ENCODE assay signal across 2 cellular contexts in the genomic region with DNA sequence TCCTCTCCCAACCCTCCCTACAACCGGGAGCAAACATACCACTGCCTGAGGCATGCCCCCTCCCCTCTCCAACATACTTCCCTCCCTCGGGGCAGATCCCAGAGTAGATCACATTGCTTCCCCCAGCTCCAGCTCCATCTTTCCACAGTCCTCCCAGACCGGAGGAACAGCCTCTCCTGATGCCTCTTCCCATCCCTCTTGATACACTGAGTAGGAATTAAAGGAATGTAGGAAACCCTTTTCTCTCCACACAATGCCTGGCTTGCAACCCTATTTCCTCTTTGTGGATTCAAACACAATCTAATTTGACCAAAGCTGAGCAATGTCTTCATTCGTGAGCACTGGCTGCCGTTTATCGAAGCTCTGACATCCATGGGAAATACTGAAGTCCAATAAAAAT.
TF ChIP-seq lines count a peak whose summit lies in the region.

No MANE protein-coding gene starts in this region.

TF ChIP-seq in A549, 52 proteins besides CTCF, POLR2A, EP300 and RAD21:
- TF ChIP-seq CBX8 (IDR thresholded peaks at IDR 0.05) (no peak), KDM5A (IDR thresholded peaks at IDR 0.05) (no peak), ESRRA (IDR thresholded peaks at IDR 0.05; ENCODE audit: borderline replicate concordance, low read length) (no peak), HOXB5 (CRISPR knock-in tag; IDR thresholded peaks at IDR 0.05) (no peak), POLR2AphosphoS2 (conservative IDR thresholded peaks at IDR 0.05; ENCODE audit: low read length) (no peak), MAFK (IDR thresholded peaks at IDR 0.05; ENCODE audit: partially characterized antibody) (no peak), NPAS2 (CRISPR knock-in tag; IDR thresholded peaks at IDR 0.05; ENCODE audit: borderline replicate concordance) (no peak), MYC (IDR thresholded peaks at IDR 0.05; ENCODE audit: borderline replicate concordance, low read length) (no peak), MAZ (IDR thresholded peaks at IDR 0.05; ENCODE audit: borderline replicate concordance, low read depth, low read length) (no peak), ZSCAN20 (CRISPR knock-in tag; IDR thresholded peaks at IDR 0.05) (no peak), SREBF2 (IDR thresholded peaks at IDR 0.05) (no peak), GATA3 (IDR thresholded peaks at IDR 0.05; ENCODE audit: borderline replicate concordance) (no peak), RNF2 (IDR thresholded peaks at IDR 0.05; ENCODE audit: borderline replicate concordance, low read depth) (no peak), ZC3H11A (IDR thresholded peaks at IDR 0.05) (no peak), RARB (CRISPR knock-in tag; IDR thresholded peaks at IDR 0.05) (no peak), BHLHE40 (IDR thresholded peaks at IDR 0.05; ENCODE audit: low read depth, low read length) (no peak)
- TF ChIP-seq, protein P1, sequence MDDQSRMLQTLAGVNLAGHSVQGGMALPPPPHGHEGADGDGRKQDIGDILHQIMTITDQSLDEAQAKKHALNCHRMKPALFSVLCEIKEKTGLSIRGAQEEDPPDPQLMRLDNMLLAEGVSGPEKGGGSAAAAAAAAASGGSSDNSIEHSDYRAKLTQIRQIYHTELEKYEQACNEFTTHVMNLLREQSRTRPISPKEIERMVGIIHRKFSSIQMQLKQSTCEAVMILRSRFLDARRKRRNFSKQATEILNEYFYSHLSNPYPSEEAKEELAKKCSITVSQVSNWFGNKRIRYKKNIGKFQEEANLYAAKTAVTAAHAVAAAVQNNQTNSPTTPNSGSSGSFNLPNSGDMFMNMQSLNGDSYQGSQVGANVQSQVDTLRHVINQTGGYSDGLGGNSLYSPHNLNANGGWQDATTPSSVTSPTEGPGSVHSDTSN (IDR thresholded peaks at IDR 0.05): no peak
- TF ChIP-seq, protein P2, sequence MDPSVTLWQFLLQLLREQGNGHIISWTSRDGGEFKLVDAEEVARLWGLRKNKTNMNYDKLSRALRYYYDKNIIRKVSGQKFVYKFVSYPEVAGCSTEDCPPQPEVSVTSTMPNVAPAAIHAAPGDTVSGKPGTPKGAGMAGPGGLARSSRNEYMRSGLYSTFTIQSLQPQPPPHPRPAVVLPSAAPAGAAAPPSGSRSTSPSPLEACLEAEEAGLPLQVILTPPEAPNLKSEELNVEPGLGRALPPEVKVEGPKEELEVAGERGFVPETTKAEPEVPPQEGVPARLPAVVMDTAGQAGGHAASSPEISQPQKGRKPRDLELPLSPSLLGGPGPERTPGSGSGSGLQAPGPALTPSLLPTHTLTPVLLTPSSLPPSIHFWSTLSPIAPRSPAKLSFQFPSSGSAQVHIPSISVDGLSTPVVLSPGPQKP (IDR thresholded peaks at IDR 0.05; ENCODE audit: low read depth, low read length): no peak
- TF ChIP-seq, protein P3, sequence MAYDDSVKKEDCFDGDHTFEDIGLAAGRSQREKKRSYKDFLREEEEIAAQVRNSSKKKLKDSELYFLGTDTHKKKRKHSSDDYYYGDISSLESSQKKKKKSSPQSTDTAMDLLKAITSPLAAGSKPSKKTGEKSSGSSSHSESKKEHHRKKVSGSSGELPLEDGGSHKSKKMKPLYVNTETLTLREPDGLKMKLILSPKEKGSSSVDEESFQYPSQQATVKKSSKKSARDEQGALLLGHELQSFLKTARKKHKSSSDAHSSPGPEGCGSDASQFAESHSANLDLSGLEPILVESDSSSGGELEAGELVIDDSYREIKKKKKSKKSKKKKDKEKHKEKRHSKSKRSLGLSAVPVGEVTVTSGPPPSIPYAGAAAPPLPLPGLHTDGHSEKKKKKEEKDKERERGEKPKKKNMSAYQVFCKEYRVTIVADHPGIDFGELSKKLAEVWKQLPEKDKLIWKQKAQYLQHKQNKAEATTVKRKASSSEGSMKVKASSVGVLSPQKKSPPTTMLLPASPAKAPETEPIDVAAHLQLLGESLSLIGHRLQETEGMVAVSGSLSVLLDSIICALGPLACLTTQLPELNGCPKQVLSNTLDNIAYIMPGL (CRISPR knock-in tag; IDR thresholded peaks at IDR 0.05; ENCODE audit: borderline replicate concordance): no peak
- TF ChIP-seq, protein P4, sequence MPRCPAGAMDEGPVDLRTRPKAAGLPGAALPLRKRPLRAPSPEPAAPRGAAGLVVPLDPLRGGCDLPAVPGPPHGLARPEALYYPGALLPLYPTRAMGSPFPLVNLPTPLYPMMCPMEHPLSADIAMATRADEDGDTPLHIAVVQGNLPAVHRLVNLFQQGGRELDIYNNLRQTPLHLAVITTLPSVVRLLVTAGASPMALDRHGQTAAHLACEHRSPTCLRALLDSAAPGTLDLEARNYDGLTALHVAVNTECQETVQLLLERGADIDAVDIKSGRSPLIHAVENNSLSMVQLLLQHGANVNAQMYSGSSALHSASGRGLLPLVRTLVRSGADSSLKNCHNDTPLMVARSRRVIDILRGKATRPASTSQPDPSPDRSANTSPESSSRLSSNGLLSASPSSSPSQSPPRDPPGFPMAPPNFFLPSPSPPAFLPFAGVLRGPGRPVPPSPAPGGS (IDR thresholded peaks at IDR 0.05): no peak

TF ChIP-seq in IMR-90, 13 proteins besides CTCF, POLR2A, EP300 and RAD21:
- TF ChIP-seq FOS (IDR thresholded peaks at IDR 0.05; ENCODE audit: low read depth, low read length): no peak
- no peak for TF ChIP-seq CEBPB (IDR thresholded peaks at IDR 0.05; ENCODE audit: low read depth, low read length)
- no peak for TF ChIP-seq MAFK (IDR thresholded peaks at IDR 0.05; ENCODE audit: low read depth, low read length)
- no peak for TF ChIP-seq MAZ (IDR thresholded peaks at IDR 0.05; ENCODE audit: borderline replicate concordance, low read depth, low read length)
- TF ChIP-seq, protein P2 (IDR thresholded peaks at IDR 0.05; ENCODE audit: borderline replicate concordance, low read depth, low read length): no peak
- no peak for TF ChIP-seq MXI1 (IDR thresholded peaks at IDR 0.05; ENCODE audit: borderline replicate concordance, low read depth, low read length)
- no peak for TF ChIP-seq RCOR1 (IDR thresholded peaks at IDR 0.05; ENCODE audit: insufficient replicate concordance, low read length)
- TF ChIP-seq CHD1 (IDR thresholded peaks at IDR 0.05; ENCODE audit: low read depth, low read length): no peak
- TF ChIP-seq BHLHE40 (IDR thresholded peaks at IDR 0.05; ENCODE audit: low read depth, low read length): no peak
- TF ChIP-seq, protein P5, sequence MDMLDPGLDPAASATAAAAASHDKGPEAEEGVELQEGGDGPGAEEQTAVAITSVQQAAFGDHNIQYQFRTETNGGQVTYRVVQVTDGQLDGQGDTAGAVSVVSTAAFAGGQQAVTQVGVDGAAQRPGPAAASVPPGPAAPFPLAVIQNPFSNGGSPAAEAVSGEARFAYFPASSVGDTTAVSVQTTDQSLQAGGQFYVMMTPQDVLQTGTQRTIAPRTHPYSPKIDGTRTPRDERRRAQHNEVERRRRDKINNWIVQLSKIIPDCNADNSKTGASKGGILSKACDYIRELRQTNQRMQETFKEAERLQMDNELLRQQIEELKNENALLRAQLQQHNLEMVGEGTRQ (IDR thresholded peaks at IDR 0.05; ENCODE audit: low read depth, low read length): no peak
- TF ChIP-seq NFE2L2 (IDR thresholded peaks at IDR 0.05; ENCODE audit: low read depth, low read length): no peak
- no peak for TF ChIP-seq SMC3 (IDR thresholded peaks at IDR 0.05; ENCODE audit: low read depth, low read length)
- TF ChIP-seq RFX5 (IDR thresholded peaks at IDR 0.05; ENCODE audit: low read depth, low read length): no peak
TF ChIP-seq in IMR-90: peak in this region for 0.
